In the genomic region with DNA sequence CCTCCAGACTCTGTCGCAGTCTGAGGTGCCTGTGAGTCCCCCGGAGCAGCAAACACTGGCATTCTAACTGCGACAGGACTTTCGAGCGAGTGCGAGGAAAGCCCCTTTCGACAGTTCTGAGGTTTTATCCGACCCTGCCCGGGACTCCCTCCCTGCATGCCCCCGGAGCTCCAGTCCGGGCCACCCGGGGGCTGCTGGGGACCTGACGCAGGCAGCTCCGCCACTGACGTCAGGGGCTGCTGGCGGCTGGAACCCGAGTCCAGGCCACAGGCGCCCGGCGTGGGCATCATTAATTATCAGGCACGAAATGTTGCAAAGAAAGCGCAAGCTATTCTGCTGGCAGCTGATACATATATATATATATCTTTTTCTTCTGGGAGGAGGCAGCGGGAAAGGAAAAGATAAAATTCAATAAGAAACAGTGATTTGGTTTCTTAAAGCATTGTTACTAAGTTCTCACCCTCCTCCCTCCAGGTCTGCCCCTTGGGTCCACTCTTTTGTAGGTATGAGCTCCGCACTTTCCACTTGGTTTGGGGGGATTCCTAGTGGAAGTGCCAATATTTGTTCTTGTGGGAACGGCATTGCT, we compare ENCODE assay signal across 23 cellular contexts. TPM values are rescaled to one million over a fixed set of nuclear protein-coding genes. Genes with fewer than 3 reads are reported as not detected.
DNase-seq lines count a peak whose midpoint lies in the region; ATAC-seq and TF ChIP-seq lines count a peak whose summit lies in the region.
"Had no signal": no experiment of that assay in that cellular context is flagged by ENCODE, and none has a peak within 500 bp of the region (broad histone marks: within the 10 kb centered on the region; RNA-seq: fewer than 3 reads in every experiment).

No MANE protein-coding gene starts in this region.

- H2AFZ ChIP-seq in GM23338 (peak overlapping the region; percentile 75; the same call in 1 of the 2 replicates), osteoblast (ENCODE audit: low read length) (no peak overlapping the region)

- peaks cover 86% of the 10 kb centered on the region for H3K27me3 ChIP-seq in GM23338 (ENCODE audit: insufficient read depth)
- H3K27me3 ChIP-seq in iPS DF 6.9 (ENCODE audit: control insufficient read depth, insufficient read depth, low read length), result peaks cover 55% of the 10 kb centered on the region
- H3K27me3 ChIP-seq in osteoblast (ENCODE audit: insufficient read depth, low read length), result peaks cover 77% of the 10 kb centered on the region

- H3K27ac ChIP-seq in GM23338 (ENCODE audit: low read depth) (no peak overlapping the region), iPS DF 6.9 (ENCODE audit: low read length) (no peak overlapping the region), osteoblast (ENCODE audit: low read depth, low read length) (no peak overlapping the region)
- H3K27ac ChIP-seq: heart right ventricle, neutrophil, thyroid gland had no signal

- CTCF ChIA-PET in activated CD8-positive, alpha-beta T cell treated with anti-CD3 and anti-CD28 coated beads, Interleukin-2, amount 10 ng/mL, durations not matched to agents 7 days and 5 days (lab: Charles Lee), result no interaction called here

- H3K4me2 ChIP-seq in GM23338 (peak overlapping the region; percentile 85), osteoblast (ENCODE audit: insufficient read depth, low read length) (no peak overlapping the region)

- H4K20me1 ChIP-seq in GM23338 (replicated peaks; ENCODE audit: insufficient read depth), result no peaks in the 10 kb centered on the region; the same call in none of the 2 replicates
- H4K20me1 ChIP-seq in osteoblast (ENCODE audit: insufficient read depth, low read length), result no peaks in the 10 kb centered on the region

- H3K27ac Mint-ChIP-seq in GM23338, result no peak overlapping the region
- no peak overlapping the region for H3K27ac Mint-ChIP-seq in activated T-helper 1 cell treated with anti-CD3 and anti-CD28 coated beads, Interleukin-12 subunit alpha, Interleukin-12 subunit beta, Interleukin-2, Interleukin-4 antibody, amounts not matched to agents 30 ng/mL and 10 ng/mL and 1 ng/mL, durations not matched to agents 14 hours and 24 hours and 36 hours
- H3K27ac Mint-ChIP-seq in activated CD8-positive, alpha-beta T cell treated with anti-CD3 and anti-CD28 coated beads, Interleukin-2, amount 10 ng/mL, durations not matched to agents 7 days and 5 days, result no peak overlapping the region
- H3K27ac Mint-ChIP-seq: activated naive CD4-positive, alpha-beta T cell treated with anti-CD3 and anti-CD28 coated beads, Interleukin-2, amount 50 U/mL, for 24 hours; CD4-positive, alpha-beta T cell; stimulated activated effector memory CD8-positive, alpha-beta T cell treated with anti-CD3 and anti-CD28 coated beads, Interleukin-12 subunit alpha, Interleukin-12 subunit beta, amount 100 ng/mL, for 72 hours had no signal

- POLR2A ChIA-PET in activated CD8-positive, alpha-beta T cell treated with anti-CD3 and anti-CD28 coated beads, Interleukin-2, amount 10 ng/mL, durations not matched to agents 7 days and 5 days (lab: Charles Lee), result no interaction called here

- WGBS in iPS DF 6.9 (ENCODE audit: insufficient coverage, insufficient read length), result no CpG with 5 or more reads among the region's 25 CpGs

- ATAC-seq in GM23338 (no peak), HG02610 (IDR thresholded peaks at IDR 0.05; ENCODE audit: unreplicated experiment) (no peak)
- ATAC-seq in activated CD8-positive, alpha-beta T cell treated with anti-CD3 and anti-CD28 coated beads, Interleukin-2, amount 10 ng/mL, durations not matched to agents 7 days and 5 days, result no peak
- ATAC-seq: heart right ventricle; left cardiac atrium; stimulated activated effector memory CD8-positive, alpha-beta T cell treated with anti-CD3 and anti-CD28 coated beads, Interleukin-12 subunit alpha, Interleukin-12 subunit beta, amount 100 ng/mL, for 72 hours had no signal

- H3K4me1 Mint-ChIP-seq in GM23338, result peaks cover 49% of the 10 kb centered on the region
- H3K4me1 Mint-ChIP-seq in activated T-helper 1 cell treated with anti-CD3 and anti-CD28 coated beads, Interleukin-12 subunit alpha, Interleukin-12 subunit beta, Interleukin-2, Interleukin-4 antibody, amounts not matched to agents 30 ng/mL and 10 ng/mL and 1 ng/mL, durations not matched to agents 14 hours and 24 hours and 36 hours (ENCODE audit: low read depth), result no peaks in the 10 kb centered on the region
- no peaks in the 10 kb centered on the region for H3K4me1 Mint-ChIP-seq in activated CD8-positive, alpha-beta T cell treated with anti-CD3 and anti-CD28 coated beads, Interleukin-2, amount 10 ng/mL, durations not matched to agents 7 days and 5 days (ENCODE audit: low read depth)
- H3K4me1 Mint-ChIP-seq: activated naive CD4-positive, alpha-beta T cell treated with anti-CD3 and anti-CD28 coated beads, Interleukin-2, amount 50 U/mL, for 24 hours; stimulated activated effector memory CD8-positive, alpha-beta T cell treated with anti-CD3 and anti-CD28 coated beads, Interleukin-12 subunit alpha, Interleukin-12 subunit beta, amount 100 ng/mL, for 72 hours had no signal

- peaks cover 62% of the 10 kb centered on the region for H3K27me3 Mint-ChIP-seq in GM23338 (ENCODE audit: insufficient read depth, low read depth, poor library complexity)
- H3K27me3 Mint-ChIP-seq in activated T-helper 1 cell treated with anti-CD3 and anti-CD28 coated beads, Interleukin-12 subunit alpha, Interleukin-12 subunit beta, Interleukin-2, Interleukin-4 antibody, amounts not matched to agents 30 ng/mL and 10 ng/mL and 1 ng/mL, durations not matched to agents 14 hours and 24 hours and 36 hours (ENCODE audit: insufficient read depth), result peaks cover 43% of the 10 kb centered on the region
- H3K27me3 Mint-ChIP-seq in activated CD8-positive, alpha-beta T cell treated with anti-CD3 and anti-CD28 coated beads, Interleukin-2, amount 10 ng/mL, durations not matched to agents 7 days and 5 days (ENCODE audit: low read depth), result peaks cover 42% of the 10 kb centered on the region

- H3F3A ChIP-seq in GM23338 (replicated peaks; ENCODE audit: low read depth), result peaks cover 23% of the 10 kb centered on the region

- H3K9me3 Mint-ChIP-seq in GM23338, result peaks cover 3% of the 10 kb centered on the region; the same call in 1 of the 3 replicates
- no peaks in the 10 kb centered on the region for H3K9me3 Mint-ChIP-seq in activated T-helper 1 cell treated with anti-CD3 and anti-CD28 coated beads, Interleukin-12 subunit alpha, Interleukin-12 subunit beta, Interleukin-2, Interleukin-4 antibody, amounts not matched to agents 30 ng/mL and 10 ng/mL and 1 ng/mL, durations not matched to agents 14 hours and 24 hours and 36 hours
- no peaks in the 10 kb centered on the region for H3K9me3 Mint-ChIP-seq in activated CD8-positive, alpha-beta T cell treated with anti-CD3 and anti-CD28 coated beads, Interleukin-2, amount 10 ng/mL, durations not matched to agents 7 days and 5 days (ENCODE audit: insufficient read depth)
- H3K9me3 Mint-ChIP-seq: activated naive CD4-positive, alpha-beta T cell treated with anti-CD3 and anti-CD28 coated beads, Interleukin-2, amount 50 U/mL, for 24 hours; CD4-positive, alpha-beta T cell had no signal

- no peaks in the 10 kb centered on the region for H3K36me3 ChIP-seq in GM23338 (ENCODE audit: insufficient read depth)
- no peaks in the 10 kb centered on the region for H3K36me3 ChIP-seq in iPS DF 6.9 (ENCODE audit: control insufficient read depth, insufficient read depth, low read length)
- H3K36me3 ChIP-seq in osteoblast (ENCODE audit: insufficient read depth, low read length), result no peaks in the 10 kb centered on the region
- H3K36me3 ChIP-seq: heart right ventricle, neutrophil, thyroid gland had no signal

- intact Hi-C loops in activated T-helper 1 cell treated with anti-CD3 and anti-CD28 coated beads, Interleukin-12 subunit alpha, Interleukin-12 subunit beta, Interleukin-2, Interleukin-4 antibody, amounts not matched to agents 30 ng/mL and 10 ng/mL and 1 ng/mL, durations not matched to agents 14 hours and 24 hours and 36 hours (cut with micrococcal nuclease), result no loop called here

- no peak for TF ChIP-seq CTCF in GM23338 (conservative IDR thresholded peaks at IDR 0.05; ENCODE audit: low read depth in 2 of 2)
- no peak for TF ChIP-seq CTCF in osteoblast (IDR thresholded peaks at IDR 0.05; ENCODE audit: extremely low read depth, low read depth, low read length)

- H3K36me3 Mint-ChIP-seq in GM23338 (ENCODE audit: low read depth), result no peaks in the 10 kb centered on the region
- no peaks in the 10 kb centered on the region for H3K36me3 Mint-ChIP-seq in activated T-helper 1 cell treated with anti-CD3 and anti-CD28 coated beads, Interleukin-12 subunit alpha, Interleukin-12 subunit beta, Interleukin-2, Interleukin-4 antibody, amounts not matched to agents 30 ng/mL and 10 ng/mL and 1 ng/mL, durations not matched to agents 14 hours and 24 hours and 36 hours (ENCODE audit: low read depth)
- H3K36me3 Mint-ChIP-seq in activated CD8-positive, alpha-beta T cell treated with anti-CD3 and anti-CD28 coated beads, Interleukin-2, amount 10 ng/mL, durations not matched to agents 7 days and 5 days (ENCODE audit: low read depth), result peaks cover 3% of the 10 kb centered on the region
- H3K36me3 Mint-ChIP-seq: stimulated activated effector memory CD8-positive, alpha-beta T cell treated with anti-CD3 and anti-CD28 coated beads, Interleukin-12 subunit alpha, Interleukin-12 subunit beta, amount 100 ng/mL, for 72 hours had no signal

- no peaks in the 10 kb centered on the region for H3K9me3 ChIP-seq in iPS DF 6.9 (ENCODE audit: control insufficient read depth, insufficient read depth, low read length)
- H3K9me3 ChIP-seq in osteoblast (ENCODE audit: low read depth, low read length), result peaks cover 3% of the 10 kb centered on the region
- H3K9me3 ChIP-seq: heart right ventricle, thyroid gland had no signal

- H3K4me1 ChIP-seq in GM23338 (ENCODE audit: insufficient read depth), result peaks cover 53% of the 10 kb centered on the region
- peaks cover 5% of the 10 kb centered on the region; the same call in 1 of the 2 replicates for H3K4me1 ChIP-seq in iPS DF 6.9 (ENCODE audit: control insufficient read depth, insufficient read depth, low read length)
- no peaks in the 10 kb centered on the region for H3K4me1 ChIP-seq in osteoblast (ENCODE audit: insufficient read depth, low read length)

- H3K4me3 Mint-ChIP-seq in GM23338, result peak overlapping the region; percentile 73
- no peak overlapping the region for H3K4me3 Mint-ChIP-seq in activated T-helper 1 cell treated with anti-CD3 and anti-CD28 coated beads, Interleukin-12 subunit alpha, Interleukin-12 subunit beta, Interleukin-2, Interleukin-4 antibody, amounts not matched to agents 30 ng/mL and 10 ng/mL and 1 ng/mL, durations not matched to agents 14 hours and 24 hours and 36 hours
- H3K4me3 Mint-ChIP-seq in activated CD8-positive, alpha-beta T cell treated with anti-CD3 and anti-CD28 coated beads, Interleukin-2, amount 10 ng/mL, durations not matched to agents 7 days and 5 days, result no peak overlapping the region
- H3K4me3 Mint-ChIP-seq: activated naive CD4-positive, alpha-beta T cell treated with anti-CD3 and anti-CD28 coated beads, Interleukin-2, amount 50 U/mL, for 24 hours; CD4-positive, alpha-beta T cell; stimulated activated effector memory CD8-positive, alpha-beta T cell treated with anti-CD3 and anti-CD28 coated beads, Interleukin-12 subunit alpha, Interleukin-12 subunit beta, amount 100 ng/mL, for 72 hours had no signal

- peak overlapping the region; percentile 54 for H3K4me3 ChIP-seq in GM23338
- H3K4me3 ChIP-seq in iPS DF 6.9 (ENCODE audit: low read length), result peak overlapping the region; percentile 2; the same call in 1 of the 2 replicates
- no peak overlapping the region for H3K4me3 ChIP-seq in osteoblast (ENCODE audit: insufficient read depth, low read length)
- H3K4me3 ChIP-seq: thyroid gland had no signal

- no peaks in the 10 kb centered on the region for H3K79me2 ChIP-seq in GM23338 (replicated peaks; ENCODE audit: insufficient read depth)
- no peaks in the 10 kb centered on the region for H3K79me2 ChIP-seq in osteoblast (ENCODE audit: insufficient read depth, low read length)

- peak; percentile 60 for DNase-seq in GM23338 (ENCODE audit: low spot score)
- DNase-seq in brain pericyte (ENCODE audit: low read depth, low spot score), result peak; percentile 83
- DNase-seq in iPS DF 6.9 (ENCODE audit: low read depth, low spot score), result no peak
- DNase-seq in osteoblast (ENCODE audit: insufficient read length, low spot score, missing footprints), result peak; percentile 52
- DNase-seq in activated T-helper 1 cell treated with anti-CD3 and anti-CD28 coated beads, Interleukin-12 subunit alpha, Interleukin-12 subunit beta, Interleukin-2, Interleukin-4 antibody, amounts not matched to agents 30 ng/mL and 10 ng/mL and 1 ng/mL, durations not matched to agents 14 hours and 24 hours and 36 hours (ENCODE audit: low spot score), result no peak
- DNase-seq in activated CD8-positive, alpha-beta T cell treated with anti-CD3 and anti-CD28 coated beads, Interleukin-2, amount 10 ng/mL, durations not matched to agents 7 days and 5 days, result no peak
- DNase-seq in T-helper 9 cell, result no peak
- DNase-seq: activated CD4-positive, alpha-beta T cell treated with anti-CD3 and anti-CD28 coated beads, Interleukin-2, amount 50 U/mL, for 1 hour; CD4-positive, alpha-beta T cell; DMS79; heart right ventricle; left cardiac atrium; NCI-H2029; NCI-H446 treated with DMSO at 0.1 percent for 48 hours; stimulated activated CD4-positive, alpha-beta T cell treated with anti-CD3 and anti-CD28 coated beads, Interleukin-15, amount 100 ng/mL, for 24 hours; SW 1271; thyroid gland had no signal

- H3K9me2 ChIP-seq in GM23338 (ENCODE audit: insufficient read depth), result no peaks in the 10 kb centered on the region

RNA-seq across cellular contexts. Expression of gene ZIC1, which starts 15.3 kb away (rescaled TPM):
- total RNA-seq in GM23338 (2014; rRNA removed; shearing (Covaris generic)), result 0.19 and 0.21 TPM in 2 replicates
- polyA plus RNA-seq in GM23338 (2016; fragmentation: Nextera tagmentation; extraction: Ambion mirVana), result 0.95 and 1.4 TPM in 2 replicates
- total RNA-seq in osteoblast, result 2.1 and 3.6 TPM in 2 replicates
- total RNA-seq in activated T-helper 1 cell treated with anti-CD3 and anti-CD28 coated beads, Interleukin-12 subunit alpha, Interleukin-12 subunit beta, Interleukin-2, Interleukin-4 antibody, amounts not matched to agents 30 ng/mL and 10 ng/mL and 1 ng/mL, durations not matched to agents 14 hours and 24 hours and 36 hours, result not detected in 2 replicates
- total RNA-seq in activated CD8-positive, alpha-beta T cell treated with anti-CD3 and anti-CD28 coated beads, Interleukin-2, amount 10 ng/mL, durations not matched to agents 7 days and 5 days, result not detected
- total RNA-seq: CD4-positive, alpha-beta T cell; heart right ventricle; left cardiac atrium; mononuclear cell; thyroid gland had no signal
- polyA plus RNA-seq: AG04450, heart right ventricle had no signal

RNA-seq across cellular contexts. Expression of gene ZIC4, which starts 18.1 kb away (rescaled TPM):
- not detected in 2 replicates for total RNA-seq in GM23338 (2014; rRNA removed; shearing (Covaris generic))
- polyA plus RNA-seq in GM23338 (2016; fragmentation: Nextera tagmentation; extraction: Ambion mirVana), result 0.12 TPM in 1 of 2 replicates, not detected in the other
- 0.29 and 0.72 TPM in 2 replicates for total RNA-seq in osteoblast
- not detected in 2 replicates for total RNA-seq in activated T-helper 1 cell treated with anti-CD3 and anti-CD28 coated beads, Interleukin-12 subunit alpha, Interleukin-12 subunit beta, Interleukin-2, Interleukin-4 antibody, amounts not matched to agents 30 ng/mL and 10 ng/mL and 1 ng/mL, durations not matched to agents 14 hours and 24 hours and 36 hours
- total RNA-seq in activated CD8-positive, alpha-beta T cell treated with anti-CD3 and anti-CD28 coated beads, Interleukin-2, amount 10 ng/mL, durations not matched to agents 7 days and 5 days, result not detected
- total RNA-seq: CD4-positive, alpha-beta T cell; heart right ventricle; left cardiac atrium; mononuclear cell; thyroid gland had no signal
- polyA plus RNA-seq: AG04450, heart right ventricle had no signal

Comparison
In these comparisons a context has a peak if more than half of its experiments do, and no peak if none do; other contexts are left out.
1. DNase-seq: peak in GM23338 (single experiment), brain pericyte (single experiment) and osteoblast (single experiment); none in iPS DF 6.9 (single experiment), activated T-helper 1 cell treated with anti-CD3 and anti-CD28 coated beads, Interleukin-12 subunit alpha, Interleukin-12 subunit beta, Interleukin-2, Interleukin-4 antibody, amounts not matched to agents 30 ng/mL and 10 ng/mL and 1 ng/mL, durations not matched to agents 14 hours and 24 hours and 36 hours (single experiment), activated CD8-positive, alpha-beta T cell treated with anti-CD3 and anti-CD28 coated beads, Interleukin-2, amount 10 ng/mL, durations not matched to agents 7 days and 5 days (single experiment) and T-helper 9 cell (single experiment).